Comparison of ENCODE assay signal across 9 cellular contexts in genomic region chr15:81003023-81003350, GRCh38. TPM values are rescaled to one million over a fixed set of nuclear protein-coding genes. Genes with fewer than 3 reads are reported as not detected.
A peak's percentile ranks its signal among the peaks of the same experiment; 100 is the strongest.
DNase-seq lines count a peak whose midpoint lies in the region; FAIRE-seq lines count a peak whose summit lies in the region.
"Had no signal": no experiment of that assay in that cellular context is flagged by ENCODE, and none has a peak within 500 bp of the region (broad histone marks: within the 10 kb centered on the region; RNA-seq: fewer than 3 reads in every experiment).

No MANE protein-coding gene starts in this region.

- H3K9me3 ChIP-seq in iPS-20b (ENCODE audit: insufficient read depth, low read depth, low read length) = no peaks in the 10 kb centered on the region
- H3K9me3 ChIP-seq in stomach smooth muscle (ENCODE audit: control insufficient read depth in 2 of 2, low read length in 2 of 2) = no peaks in the 10 kb centered on the region

- no peaks in the 10 kb centered on the region for H3K9me3 Mint-ChIP-seq in activated T-cell treated with anti-CD3 and anti-CD28 coated beads, Interleukin-2, amount 50 U/mL, for 24 hours
- no peaks in the 10 kb centered on the region for H3K9me3 Mint-ChIP-seq in activated naive CD8-positive, alpha-beta T cell treated with anti-CD3 and anti-CD28 coated beads for 36 hours

- DNase-seq in activated T-cell treated with anti-CD3 and anti-CD28 coated beads, Interleukin-2, amount 50 U/mL, for 24 hours = no peak
- DNase-seq in activated T-cell treated with anti-CD3 and anti-CD28 coated beads, Interleukin-2, amount 50 U/mL, for 1 hour = no peak
- DNase-seq in activated naive CD8-positive, alpha-beta T cell treated with anti-CD3 and anti-CD28 coated beads for 36 hours = no peak
- no peak for DNase-seq in GM19239 (ENCODE audit: insufficient read length, low spot score)
- no peak for DNase-seq in pons (ENCODE audit: low spot score)
- no peak for DNase-seq in MV-4-11 (lab: John Stamatoyannopoulos, UW)
- DNase-seq: KG1 had no signal

- peak overlapping the region; percentile 73 for H3K4me3 Mint-ChIP-seq in activated T-cell treated with anti-CD3 and anti-CD28 coated beads, Interleukin-2, amount 50 U/mL, for 24 hours
- peak overlapping the region; percentile 34 for H3K4me3 Mint-ChIP-seq in activated naive CD8-positive, alpha-beta T cell treated with anti-CD3 and anti-CD28 coated beads for 36 hours

- FAIRE-seq in GM19239 (lab: Jason Lieb, UNC) = no peak

- peaks cover 62% of the 10 kb centered on the region for H3K4me1 Mint-ChIP-seq in activated T-cell treated with anti-CD3 and anti-CD28 coated beads, Interleukin-2, amount 50 U/mL, for 24 hours (ENCODE audit: low read depth)
- H3K4me1 Mint-ChIP-seq in activated naive CD8-positive, alpha-beta T cell treated with anti-CD3 and anti-CD28 coated beads for 36 hours = peaks cover 47% of the 10 kb centered on the region

- H3K27ac ChIP-seq in iPS-20b (ENCODE audit: low read length) (no peak overlapping the region), stomach smooth muscle (ENCODE audit: low read length) (no peak overlapping the region)

- no peak overlapping the region for H3K27ac Mint-ChIP-seq in activated T-cell treated with anti-CD3 and anti-CD28 coated beads, Interleukin-2, amount 50 U/mL, for 24 hours
- H3K27ac Mint-ChIP-seq in activated naive CD8-positive, alpha-beta T cell treated with anti-CD3 and anti-CD28 coated beads for 36 hours = no peak overlapping the region

- H3K27me3 ChIP-seq in iPS-20b (ENCODE audit: insufficient read depth, low read length) = peaks cover 27% of the 10 kb centered on the region
- H3K27me3 ChIP-seq in stomach smooth muscle (ENCODE audit: control insufficient read depth in 1 of 2, insufficient read depth in 2 of 2, low read length in 2 of 2) = no peaks in the 10 kb centered on the region

- H3K36me3 Mint-ChIP-seq in activated T-cell treated with anti-CD3 and anti-CD28 coated beads, Interleukin-2, amount 50 U/mL, for 24 hours (ENCODE audit: low read depth) = peaks cover 52% of the 10 kb centered on the region
- H3K36me3 Mint-ChIP-seq in activated naive CD8-positive, alpha-beta T cell treated with anti-CD3 and anti-CD28 coated beads for 36 hours = peaks cover 26% of the 10 kb centered on the region

- H3K36me3 ChIP-seq in iPS-20b (ENCODE audit: insufficient read depth, low read depth, low read length) = 0 out of 2 replicates have a peak, but pooled peaks cover 6% of the 10 kb centered on the region
- peaks cover 4 to 6% of the 10 kb centered on the region in 2 donors for H3K36me3 ChIP-seq in stomach smooth muscle (ENCODE audit: control insufficient read depth in 2 of 2, insufficient read depth in 2 of 2, low read length in 2 of 2)

- H3K9ac ChIP-seq in iPS-20b (ENCODE audit: low read depth, low read length) (no peak overlapping the region), stomach smooth muscle (ENCODE audit: low read length in 2 of 2) (no peak overlapping the region)

- H3K4me1 ChIP-seq in iPS-20b (ENCODE audit: insufficient read depth, low read length) (peaks cover 6% of the 10 kb centered on the region; the same call in 1 of the 2 replicates), stomach smooth muscle (ENCODE audit: control insufficient read depth, insufficient read depth, low read length) (peaks cover 22% of the 10 kb centered on the region)

- no peaks in the 10 kb centered on the region for H3K27me3 Mint-ChIP-seq in activated T-cell treated with anti-CD3 and anti-CD28 coated beads, Interleukin-2, amount 50 U/mL, for 24 hours
- no peaks in the 10 kb centered on the region for H3K27me3 Mint-ChIP-seq in activated naive CD8-positive, alpha-beta T cell treated with anti-CD3 and anti-CD28 coated beads for 36 hours

- peak overlapping the region; percentile 68; the same call in 1 of the 2 replicates for H3K4me3 ChIP-seq in iPS-20b (ENCODE audit: low read length)
- H3K4me3 ChIP-seq in stomach smooth muscle (ENCODE audit: low read length in 2 of 2) = peak overlapping the region; percentile 83 to 87

RNA-seq across cellular contexts. Expression of gene TLNRD1, which starts 2.3 kb away (rescaled TPM):
- total RNA-seq in activated naive CD8-positive, alpha-beta T cell treated with anti-CD3 and anti-CD28 coated beads for 36 hours = 10 to 100 TPM; 28.2 to 29.9 TPM

RNA-seq across cellular contexts. Expression of gene MESD, which starts 13.4 kb away (rescaled TPM):
- 10 to 100 TPM; 20.7 to 21.0 TPM for total RNA-seq in activated naive CD8-positive, alpha-beta T cell treated with anti-CD3 and anti-CD28 coated beads for 36 hours
